21 cellular contexts compared by ENCODE assay signal in the genomic region with DNA sequence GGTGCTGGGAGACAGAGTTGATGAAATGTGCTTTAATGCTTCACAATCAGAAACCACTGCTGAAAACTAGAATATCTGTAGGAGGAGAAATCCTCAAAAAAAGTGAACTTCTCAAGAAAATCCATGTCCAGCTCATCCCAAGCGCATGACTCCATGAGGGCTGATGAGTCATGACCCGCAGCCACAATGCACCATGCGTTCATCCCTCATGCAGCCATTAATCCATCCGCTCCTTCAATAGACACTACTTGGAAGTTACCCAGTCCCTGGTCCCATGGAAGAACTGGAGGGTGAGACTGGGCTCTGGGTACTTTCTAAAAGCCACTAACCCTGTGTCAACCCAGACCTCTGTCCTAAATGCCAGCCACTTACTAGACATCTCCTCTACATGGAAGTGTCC. TPM values are rescaled to one million over a fixed set of nuclear protein-coding genes. Genes with fewer than 3 reads are reported as not detected.
A peak's percentile ranks its signal among the peaks of the same experiment; 100 is the strongest.
DNase-seq lines count a peak whose midpoint lies in the region; ATAC-seq lines count a peak whose summit lies in the region.
"Had no signal": no experiment of that assay in that cellular context is flagged by ENCODE, and none has a peak within 500 bp of the region (broad histone marks: within the 10 kb centered on the region; RNA-seq: fewer than 3 reads in every experiment).

No MANE protein-coding gene starts in this region.

- no peaks in the 10 kb centered on the region for H3K27me3 ChIP-seq in MG63
- H3K27me3 ChIP-seq: ascending aorta; BLaER1 treated with 17β-estradiol and CSF1 and Interleukin-3, amounts not matched to agents 10 nM and 100 nM; heart right ventricle; tibial nerve had no signal

- no peak for ATAC-seq in HG03378 (IDR thresholded peaks at IDR 0.05; ENCODE audit: unreplicated experiment)
- no peak for ATAC-seq in HG02973 (IDR thresholded peaks at IDR 0.05; ENCODE audit: unreplicated experiment)

- in situ Hi-C loops in ACHN (cut with HindIII; ENCODE audit: low pct_ligation_motif_present, low pct_unique_long_range_greater_than_20kb, low sequenced_read_pairs), result no loop called here

- no peaks in the 10 kb centered on the region for H3K36me3 ChIP-seq in MG63
- H3K36me3 ChIP-seq: ascending aorta, prostate gland, tibial nerve had no signal

- H3K4me3 ChIP-seq in MG63 (no peak overlapping the region), skeletal muscle cell (ENCODE audit: low read depth, low read length) (no peak overlapping the region)
- H3K4me3 ChIP-seq: ascending aorta; BLaER1 treated with 17β-estradiol and CSF1 and Interleukin-3, amounts not matched to agents 10 nM and 100 nM; heart right ventricle; prostate gland; tibial nerve had no signal

- H3K9me3 ChIP-seq in MG63, result no peaks in the 10 kb centered on the region
- H3K9me3 ChIP-seq: ascending aorta; BLaER1 treated with 17β-estradiol and CSF1 and Interleukin-3, amounts not matched to agents 10 nM and 100 nM; heart right ventricle; prostate gland; tibial nerve had no signal

- peak; percentile 88 for DNase-seq in EL
- peak; percentile 44 for DNase-seq in MG63
- peak; percentile 22 for DNase-seq in ecto neural progenitor cell (ENCODE audit: low spot score)
- DNase-seq in skeletal muscle cell (ENCODE audit: low read depth), result peak; percentile 47
- no peak for DNase-seq in ACHN
- no peak for DNase-seq in hypothalamus (lab: John Stamatoyannopoulos, UW)
- DNase-seq: activated CD8-positive, alpha-beta memory T cell treated with anti-CD3 and anti-CD28 coated beads, Interleukin-2, amount 10 ng/mL, durations not matched to agents 7 days and 5 days; H9; heart right ventricle; NCI-H2029; NCI-H524; SHP77 treated with DMSO at 0.1 percent for 48 hours had no signal

RNA-seq across cellular contexts. Expression of gene TMEM273, which starts 24.4 kb away (rescaled TPM):
- total RNA-seq in MG63 (2014; rRNA removed; shearing (Covaris generic); ENCODE audit: low replicate concordance), result not detected in 2 replicates
- total RNA-seq: epithelial cell of proximal tubule, H9 had no signal

RNA-seq across cellular contexts. Expression of gene FAM170B, which starts 29.9 kb away (rescaled TPM):
- not detected in 2 replicates for total RNA-seq in MG63 (2014; rRNA removed; shearing (Covaris generic); ENCODE audit: low replicate concordance)
- total RNA-seq: activated CD8-positive, alpha-beta memory T cell treated with anti-CD3 and anti-CD28 coated beads, Interleukin-2, amount 10 ng/mL, durations not matched to agents 7 days and 5 days; ascending aorta; dermis microvascular lymphatic vessel endothelial cell; epithelial cell of proximal tubule; H9; heart right ventricle; kidney epithelial cell; prostate gland had no signal

RNA-seq across cellular contexts. Expression of gene VSTM4, which starts 48.4 kb away (rescaled TPM):
- 1.7 and 2.8 TPM in 2 replicates for total RNA-seq in MG63 (2014; rRNA removed; shearing (Covaris generic); ENCODE audit: low replicate concordance)

Comparison
In these comparisons a context has a peak if more than half of its experiments do, and no peak if none do; other contexts are left out.
1. DNase-seq: peak in EL (single experiment), MG63 (single experiment), ecto neural progenitor cell (single experiment) and skeletal muscle cell (single experiment); none in ACHN (single experiment) and hypothalamus (0 of 51).